In the genomic region with DNA sequence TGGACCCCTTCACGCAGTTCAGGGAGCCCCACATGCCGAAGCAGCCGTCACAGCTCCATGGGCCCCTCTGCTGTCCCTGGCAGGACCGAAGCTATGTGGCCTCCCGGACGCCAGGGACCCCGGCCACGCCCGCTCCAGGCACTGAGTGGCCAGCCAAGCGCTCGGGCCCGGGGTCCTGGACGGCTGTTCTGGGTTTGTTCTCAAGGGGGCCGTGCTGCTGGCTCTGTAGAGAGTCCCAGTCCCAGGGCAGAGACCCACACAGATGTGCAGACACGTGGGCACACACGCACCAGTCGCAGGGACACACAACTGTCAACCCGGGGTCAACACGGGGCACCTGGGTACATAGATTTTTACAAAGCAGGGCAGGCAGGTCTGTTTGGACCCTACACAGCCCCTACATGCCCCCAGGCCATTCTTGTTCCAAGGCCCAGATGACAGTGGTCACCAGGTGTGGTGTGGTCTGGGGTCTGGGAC, we compare ENCODE assay signal across 13 cellular contexts. TPM values are rescaled to one million over a fixed set of nuclear protein-coding genes. Genes with fewer than 3 reads are reported as not detected.
"Had no signal": no experiment of that assay in that cellular context is flagged by ENCODE, and none has a peak within 500 bp of the region (broad histone marks: within the 10 kb centered on the region; RNA-seq: fewer than 3 reads in every experiment).

No MANE protein-coding gene starts in this region.

- H3K4me3 ChIP-seq: esophagus squamous epithelium, mucosa of descending colon, sigmoid colon had no signal

- H3K36me3 ChIP-seq: sigmoid colon had no signal

- ATAC-seq: naive thymus-derived CD8-positive, alpha-beta T cell had no signal

- DNase-seq: activated B cell treated with CpG ODN at 0.5 μM for 24 hours; activated CD4-positive, alpha-beta T cell treated with anti-CD3 and anti-CD28 coated beads, Interleukin-2, amount 10 ng/mL, durations not matched to agents 24 days and 14 days; activated naive CD4-positive, alpha-beta T cell treated with anti-CD3 and anti-CD28 coated beads for 36 hours; activated T-cell treated with anti-CD3 and anti-CD28 coated beads for 4 hours; esophagus squamous epithelium; foreskin fibroblast; glutamatergic neuron; mucosa of descending colon; naive thymus-derived CD8-positive, alpha-beta T cell; sigmoid colon; stimulated activated CD4-positive, alpha-beta T cell treated with anti-CD3 and anti-CD28 coated beads, Interleukin-2, amount 100 ng/mL, for 24 hours; stimulated activated naive CD4-positive, alpha-beta T cell had no signal

- H3K27ac ChIP-seq: esophagus squamous epithelium, sigmoid colon had no signal

- H3K9me3 ChIP-seq: esophagus squamous epithelium, mucosa of descending colon, sigmoid colon had no signal

RNA-seq across cellular contexts. Expression of gene TNFRSF18, which starts 32.3 kb away (rescaled TPM):
- total RNA-seq: pulmonary artery endothelial cell had no signal
